28 cellular contexts compared by ENCODE assay signal in the genomic region with DNA sequence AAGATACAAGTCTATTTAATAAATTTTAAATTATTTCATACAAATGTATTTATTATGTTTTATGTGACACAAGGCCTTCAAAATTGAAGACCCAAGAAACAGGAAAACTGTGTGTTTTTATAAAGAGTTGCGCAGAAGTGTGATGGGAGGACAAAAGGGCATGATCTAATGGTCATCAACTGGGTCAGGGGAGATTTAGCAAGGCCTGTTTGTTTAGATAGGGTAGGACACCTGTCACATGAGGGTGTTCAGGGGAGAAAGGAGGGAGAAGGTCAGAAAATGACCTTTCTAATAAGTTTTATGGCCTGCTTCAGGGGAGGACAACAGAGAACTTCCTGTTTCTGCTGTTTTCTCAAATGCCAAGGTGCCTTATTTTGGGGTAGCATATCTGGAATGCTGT.
"Had no signal": no experiment of that assay in that cellular context is flagged by ENCODE, and none has a peak within 500 bp of the region (broad histone marks: within the 10 kb centered on the region; RNA-seq: fewer than 3 reads in every experiment).

No MANE protein-coding gene starts in this region.

- H3K9me3 Mint-ChIP-seq: neural progenitor cell; stimulated activated effector memory CD8-positive, alpha-beta T cell treated with anti-CD3 and anti-CD28 coated beads, Interleukin-12 subunit alpha, Interleukin-12 subunit beta, amount 100 ng/mL, for 72 hours; type B pancreatic cell had no signal

- H3K9me3 ChIP-seq: esophagus muscularis mucosa, gastroesophageal sphincter, heart left ventricle, left ventricle myocardium inferior, mucosa of descending colon, prostate gland, right atrium auricular region, sigmoid colon, stomach, tibial artery had no signal

- ATAC-seq: foreskin keratinocyte; gastroesophageal sphincter; heart left ventricle; mucosa of descending colon; natural killer cell treated with Interleukin-12 subunit alpha and Interleukin-12 subunit beta and Interleukin-15 and Interleukin-18, amount 100 ng/mL, for 72 hours; stimulated activated effector memory CD8-positive, alpha-beta T cell treated with anti-CD3 and anti-CD28 coated beads, Interleukin-12 subunit alpha, Interleukin-12 subunit beta, amount 100 ng/mL, for 72 hours had no signal

- H3K36me3 ChIP-seq: esophagus muscularis mucosa, gastroesophageal sphincter, heart left ventricle, left ventricle myocardium inferior, neural progenitor cell, prostate gland, right atrium auricular region, sigmoid colon, stomach, tibial artery had no signal

- H3K27me3 Mint-ChIP-seq: memory B cell, naive B cell, type B pancreatic cell had no signal

- DNase-seq: dermis blood vessel endothelial cell; effector memory CD4-positive, alpha-beta T cell; foreskin keratinocyte; heart left ventricle; kidney; left ventricle myocardium inferior; mucosa of descending colon; naive B cell; sigmoid colon; stimulated activated CD4-positive, alpha-beta T cell treated with anti-CD3 and anti-CD28 coated beads, Interleukin-2, amount 100 ng/mL, for 24 hours; stimulated activated CD4-positive, alpha-beta T cell treated with anti-CD3 and anti-CD28 coated beads, Interleukin-4, amount 100 ng/mL, for 24 hours; stimulated activated naive CD4-positive, alpha-beta T cell treated with Interleukin-2 at 50 U/mL for 16 hours; stomach; tibial artery had no signal

- H3K4me3 Mint-ChIP-seq: memory B cell; mesothelial cell of epicardium; naive B cell; natural killer cell treated with Interleukin-12 subunit alpha and Interleukin-12 subunit beta and Interleukin-15 and Interleukin-18, amount 100 ng/mL, for 72 hours; neural progenitor cell; stimulated activated effector memory CD8-positive, alpha-beta T cell treated with anti-CD3 and anti-CD28 coated beads, Interleukin-12 subunit alpha, Interleukin-12 subunit beta, amount 100 ng/mL, for 72 hours; type B pancreatic cell had no signal

- H3K4me1 Mint-ChIP-seq: memory B cell; mesothelial cell of epicardium; naive B cell; stimulated activated effector memory CD8-positive, alpha-beta T cell treated with anti-CD3 and anti-CD28 coated beads, Interleukin-12 subunit alpha, Interleukin-12 subunit beta, amount 100 ng/mL, for 72 hours had no signal

- H3K4me1 ChIP-seq: esophagus muscularis mucosa, foreskin keratinocyte, gastroesophageal sphincter, heart left ventricle, left ventricle myocardium inferior, neural progenitor cell, parathyroid adenoma, prostate gland, right atrium auricular region, sigmoid colon, stomach, tibial artery had no signal

- H3K27ac ChIP-seq: coronary artery, esophagus muscularis mucosa, foreskin keratinocyte, gastroesophageal sphincter, heart left ventricle, hepatocyte, left ventricle myocardium inferior, neural progenitor cell, parathyroid adenoma, prostate gland, right atrium auricular region, sigmoid colon, stomach, tibial artery had no signal

- H3K27me3 ChIP-seq: esophagus muscularis mucosa, foreskin keratinocyte, gastroesophageal sphincter, heart left ventricle, hepatocyte, neural progenitor cell, right atrium auricular region, sigmoid colon, stomach, tibial artery had no signal

- H3K27ac Mint-ChIP-seq: memory B cell; mesothelial cell of epicardium; naive B cell; natural killer cell treated with Interleukin-12 subunit alpha and Interleukin-12 subunit beta and Interleukin-15 and Interleukin-18, amount 100 ng/mL, for 72 hours; neural progenitor cell; stimulated activated effector memory CD8-positive, alpha-beta T cell treated with anti-CD3 and anti-CD28 coated beads, Interleukin-12 subunit alpha, Interleukin-12 subunit beta, amount 100 ng/mL, for 72 hours; type B pancreatic cell had no signal

- H3K36me3 Mint-ChIP-seq: memory B cell; mesothelial cell of epicardium; naive B cell; natural killer cell treated with Interleukin-12 subunit alpha and Interleukin-12 subunit beta and Interleukin-15 and Interleukin-18, amount 100 ng/mL, for 72 hours; stimulated activated effector memory CD8-positive, alpha-beta T cell treated with anti-CD3 and anti-CD28 coated beads, Interleukin-12 subunit alpha, Interleukin-12 subunit beta, amount 100 ng/mL, for 72 hours had no signal

- H3K4me3 ChIP-seq: coronary artery, esophagus muscularis mucosa, gastroesophageal sphincter, heart left ventricle, hepatocyte, left ventricle myocardium inferior, lung, mucosa of descending colon, neural progenitor cell, prostate gland, right atrium auricular region, sigmoid colon, stomach, tibial artery had no signal
